In the genomic region with DNA sequence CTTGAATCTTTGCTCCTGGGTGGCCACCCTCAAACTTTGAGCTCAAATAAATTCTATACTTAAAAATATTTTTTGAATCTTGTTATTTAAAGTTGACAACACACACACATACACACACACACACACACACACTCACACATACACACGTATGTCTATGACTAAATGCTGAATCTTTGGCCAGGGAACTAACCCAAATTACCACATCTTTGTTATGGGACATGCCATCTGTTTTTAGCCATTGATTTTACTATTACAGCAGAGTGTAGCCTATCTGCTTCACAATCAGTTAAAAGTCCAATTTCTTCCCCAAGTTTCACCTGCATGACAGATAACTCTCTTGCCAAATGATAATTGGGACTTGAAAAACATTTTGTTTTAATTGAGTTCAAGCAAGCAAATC, we compare ENCODE assay signal across 1 cellular context.
TF ChIP-seq lines count a peak whose summit lies in the region.

No MANE protein-coding gene starts in this region.

TF ChIP-seq in IMR-90, 13 proteins besides CTCF, POLR2A, EP300 and RAD21:
- TF ChIP-seq CHD1 (IDR thresholded peaks at IDR 0.05; ENCODE audit: low read depth, low read length) (no peak), CEBPB (IDR thresholded peaks at IDR 0.05; ENCODE audit: low read depth, low read length) (no peak), MXI1 (IDR thresholded peaks at IDR 0.05; ENCODE audit: borderline replicate concordance, low read depth, low read length) (no peak), USF2 (IDR thresholded peaks at IDR 0.05; ENCODE audit: low read depth, low read length) (no peak), MAFK (IDR thresholded peaks at IDR 0.05; ENCODE audit: low read depth, low read length) (no peak), FOS (IDR thresholded peaks at IDR 0.05; ENCODE audit: low read depth, low read length) (no peak), RFX5 (IDR thresholded peaks at IDR 0.05; ENCODE audit: low read depth, low read length) (no peak), BHLHE40 (IDR thresholded peaks at IDR 0.05; ENCODE audit: low read depth, low read length) (no peak), RCOR1 (IDR thresholded peaks at IDR 0.05; ENCODE audit: insufficient replicate concordance, low read length) (no peak), MAZ (IDR thresholded peaks at IDR 0.05; ENCODE audit: borderline replicate concordance, low read depth, low read length) (no peak), SMC3 (IDR thresholded peaks at IDR 0.05; ENCODE audit: low read depth, low read length) (no peak)
- TF ChIP-seq, protein P1, sequence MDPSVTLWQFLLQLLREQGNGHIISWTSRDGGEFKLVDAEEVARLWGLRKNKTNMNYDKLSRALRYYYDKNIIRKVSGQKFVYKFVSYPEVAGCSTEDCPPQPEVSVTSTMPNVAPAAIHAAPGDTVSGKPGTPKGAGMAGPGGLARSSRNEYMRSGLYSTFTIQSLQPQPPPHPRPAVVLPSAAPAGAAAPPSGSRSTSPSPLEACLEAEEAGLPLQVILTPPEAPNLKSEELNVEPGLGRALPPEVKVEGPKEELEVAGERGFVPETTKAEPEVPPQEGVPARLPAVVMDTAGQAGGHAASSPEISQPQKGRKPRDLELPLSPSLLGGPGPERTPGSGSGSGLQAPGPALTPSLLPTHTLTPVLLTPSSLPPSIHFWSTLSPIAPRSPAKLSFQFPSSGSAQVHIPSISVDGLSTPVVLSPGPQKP (IDR thresholded peaks at IDR 0.05; ENCODE audit: borderline replicate concordance, low read depth, low read length): no peak
